ENCODE assay signal across 8 cellular contexts in the genomic region with DNA sequence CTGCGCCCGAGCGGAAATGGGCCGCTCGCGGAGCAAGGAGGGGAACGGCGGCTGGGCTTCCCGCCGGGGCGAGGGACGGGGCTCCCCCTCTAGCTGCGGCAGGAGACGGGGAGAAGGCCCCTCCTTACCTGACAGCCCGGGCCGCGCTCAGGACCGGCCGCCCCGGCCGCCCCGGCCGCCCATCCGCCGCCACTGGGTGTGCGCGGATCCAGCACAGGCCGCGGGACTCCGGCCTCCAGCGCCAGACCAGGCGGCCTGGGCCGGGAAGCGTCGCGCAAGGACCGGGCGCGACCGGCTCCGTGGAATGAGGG. TPM values are rescaled to one million over a fixed set of nuclear protein-coding genes. Genes with fewer than 3 reads are reported as not detected.
A peak's percentile ranks its signal among the peaks of the same experiment; 100 is the strongest.
DNase-seq lines count a peak whose midpoint lies in the region; ATAC-seq and TF ChIP-seq lines count a peak whose summit lies in the region.

No MANE protein-coding gene starts in this region.

- H3K9me3 Mint-ChIP-seq in glutamatergic neuron (ENCODE audit: unreplicated experiment), result peaks cover 12% of the 10 kb centered on the region

- H3K4me1 ChIP-seq in KMS-11 (ENCODE audit: low read depth, poor library complexity, severe bottlenecking), result peaks cover 30% of the 10 kb centered on the region

- H3K4me3 ChIP-seq in GM12865 (ENCODE audit: low read depth, low read length), result peak overlapping the region; percentile 80
- peak overlapping the region; percentile 38 for H3K4me3 ChIP-seq in KMS-11 (IDR thresholded peaks at IDR 0.05; ENCODE audit: insufficient read depth, low read depth, low read length)
- H3K4me3 ChIP-seq in kidney epithelial cell (ENCODE audit: low read depth, low read length), result peak overlapping the region; percentile 84

- DNase-seq in GM12865 (ENCODE audit: low read depth) (no peak), kidney epithelial cell (ENCODE audit: low read depth) (no peak), AG08396 (ENCODE audit: low spot score) (no peak), glutamatergic neuron (no peak)
- peak; percentile 55 for DNase-seq in stimulated activated naive CD8-positive, alpha-beta T cell treated with anti-CD3 and anti-CD28 coated beads, Interleukin-15, Interleukin-2, amounts not matched to agents 100 U/mL and 50 U/mL, for 24 hours

- no peak overlapping the region for H3K27ac Mint-ChIP-seq in glutamatergic neuron (ENCODE audit: unreplicated experiment)

- H3K4me2 ChIP-seq in KMS-11, result peak overlapping the region; percentile 98; the same call in 1 of the 2 replicates

- no peak for TF ChIP-seq CTCF in GM12865 (IDR thresholded peaks at IDR 0.05; ENCODE audit: insufficient read depth, low read depth, low read length, missing control alignments)
- TF ChIP-seq CTCF in KMS-11 (conservative IDR thresholded peaks at IDR 0.05; ENCODE audit: low read depth, low read length), result no peak
- no peak for TF ChIP-seq CTCF in kidney epithelial cell (IDR thresholded peaks at IDR 0.05; ENCODE audit: insufficient read depth, low read length, poor library complexity, severe bottlenecking)
- TF ChIP-seq CTCF in glutamatergic neuron (IDR thresholded peaks at IDR 0.05; ENCODE audit: partially characterized antibody, unreplicated experiment), result no peak

- H3K9ac ChIP-seq in KMS-11, result peak overlapping the region; percentile 96

- H3K36me3 ChIP-seq in KMS-11 (ENCODE audit: insufficient read depth) (no peaks in the 10 kb centered on the region), kidney epithelial cell (ENCODE audit: control insufficient read depth, insufficient read depth, low read length) (peaks cover 1% of the 10 kb centered on the region)

- H3K4me3 Mint-ChIP-seq in glutamatergic neuron (ENCODE audit: unreplicated experiment), result no peak overlapping the region

- no peaks in the 10 kb centered on the region for H3K36me3 Mint-ChIP-seq in glutamatergic neuron (ENCODE audit: unreplicated experiment)

- H3K27me3 ChIP-seq in KMS-11 (ENCODE audit: insufficient read depth, low read depth) (no peaks in the 10 kb centered on the region), kidney epithelial cell (ENCODE audit: control insufficient read depth, insufficient read depth, low read length) (no peaks in the 10 kb centered on the region)

- peak overlapping the region; percentile 38; the same call in 1 of the 2 replicates for H2AFZ ChIP-seq in KMS-11 (ENCODE audit: low read depth)

- peaks cover 10% of the 10 kb centered on the region for H3K4me1 Mint-ChIP-seq in glutamatergic neuron (ENCODE audit: low read depth, unreplicated experiment)

- peak overlapping the region; percentile 99 for H3K27ac ChIP-seq in KMS-11
- peak overlapping the region; percentile 79 for H3K27ac ChIP-seq in angular gyrus (ENCODE audit: low read depth, low read length)

- peaks cover 12% of the 10 kb centered on the region for H3K27me3 Mint-ChIP-seq in glutamatergic neuron (ENCODE audit: unreplicated experiment)

- H4K20me1 ChIP-seq in KMS-11 (ENCODE audit: insufficient read depth), result no peaks in the 10 kb centered on the region

- ATAC-seq in GM21576 (IDR thresholded peaks at IDR 0.05; ENCODE audit: unreplicated experiment), result peak; percentile 30
- peak; percentile 17 for ATAC-seq in stimulated activated naive CD8-positive, alpha-beta T cell treated with anti-CD3 and anti-CD28 coated beads, Interleukin-15, Interleukin-2, amounts not matched to agents 100 U/mL and 50 U/mL, for 24 hours

- H3K79me2 ChIP-seq in KMS-11 (ENCODE audit: insufficient read depth, low read depth), result peaks cover 46% of the 10 kb centered on the region

RNA-seq across cellular contexts. Expression of gene TPRA1, which starts 0.3 kb away (rescaled TPM):
- total RNA-seq in kidney epithelial cell (92.3 and 95.2 TPM in 2 replicates), glutamatergic neuron (ENCODE audit: unreplicated experiment) (21.2 TPM)

RNA-seq across cellular contexts. Expression of gene MCM2, which starts 8.0 kb away (rescaled TPM):
- total RNA-seq in kidney epithelial cell (41.8 and 48.6 TPM in 2 replicates), glutamatergic neuron (ENCODE audit: unreplicated experiment) (21.3 TPM)

RNA-seq across cellular contexts. Expression of gene PODXL2, which starts 38.7 kb away (rescaled TPM):
- total RNA-seq in kidney epithelial cell (69.5 and 70.4 TPM in 2 replicates), glutamatergic neuron (ENCODE audit: unreplicated experiment) (139 TPM)
